ENCODE assay signal across 19 cellular contexts in the genomic region with DNA sequence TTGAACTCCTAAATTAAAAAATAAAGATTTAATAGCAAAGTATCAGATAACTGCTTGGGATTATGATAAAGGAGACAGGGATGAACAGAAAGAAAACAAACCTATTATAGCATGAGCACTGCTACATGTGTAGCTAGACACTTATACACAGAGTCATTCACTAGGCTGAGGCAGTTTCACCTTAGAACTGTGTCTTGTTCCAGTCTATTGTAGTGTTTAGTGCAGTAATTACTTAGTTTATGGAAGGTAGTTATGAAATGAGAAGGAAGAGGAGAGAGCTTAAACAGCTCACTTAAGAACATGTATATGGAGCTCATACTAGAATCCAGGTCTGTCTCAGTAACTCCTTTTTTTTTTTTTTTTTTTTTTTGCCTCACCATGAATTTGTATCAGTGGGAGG.
"Had no signal": no experiment of that assay in that cellular context is flagged by ENCODE, and none has a peak within 500 bp of the region (broad histone marks: within the 10 kb centered on the region; RNA-seq: fewer than 3 reads in every experiment).

No MANE protein-coding gene starts in this region.

- H3K9ac ChIP-seq: SK-N-SH had no signal

- H3K27ac ChIP-seq: RWPE1 had no signal

- DNase-seq: KBM-7, MV-4-11, NCI-H1048, NCI-H1105, NCI-H1417, NCI-H1436 treated with DMSO at 0.1 percent for 48 hours, NCI-H1694, NCI-H187 treated with DMSO at 0.1 percent for 48 hours, NCI-H2029 treated with DMSO at 0.1 percent for 48 hours, NCI-H2171, NCI-H226, NCI-H446, NCI-H510A, NCI-H524 treated with DMSO at 0.1 percent for 48 hours, NCI-H69, NCI-H774, SHP77, SK-N-SH had no signal

- H3K4me2 ChIP-seq: SK-N-SH had no signal

- H3K9me3 ChIP-seq: SK-N-SH had no signal
